In genomic region chr14:28911521-28911920, GRCh38 we compare ENCODE assay signal across 32 cellular contexts.
"Had no signal": no experiment of that assay in that cellular context is flagged by ENCODE, and none has a peak within 500 bp of the region (broad histone marks: within the 10 kb centered on the region; RNA-seq: fewer than 3 reads in every experiment).

No MANE protein-coding gene starts in this region.

- H3K9me3 ChIP-seq: ascending aorta had no signal

- H3K4me1 ChIP-seq: ascending aorta had no signal

- H3K36me3 ChIP-seq: ascending aorta, cardiac muscle cell had no signal

- H3K27me3 ChIP-seq: ascending aorta, cardiac muscle cell had no signal

- FAIRE-seq: bronchial epithelial cell, TTC549 had no signal

- ATAC-seq: activated CD8-positive, alpha-beta T cell treated with anti-CD3 and anti-CD28 coated beads for 36 hours; activated naive CD4-positive, alpha-beta T cell treated with anti-CD3 and anti-CD28 coated beads, Interleukin-2, amount 50 U/mL, for 72 hours; activated T-cell treated with anti-CD3 and anti-CD28 coated beads, Interleukin-2, amount 50 U/mL, for 4 hours; activated T-cell treated with anti-CD3 and anti-CD28 coated beads, Interleukin-2, amount 50 U/mL, for 72 hours; activated T-helper 17 cell treated with anti-CD3 and anti-CD28 coated beads, Interleukin-2, amount 50 U/mL, for 72 hours had no signal

- H3K4me3 ChIP-seq: ascending aorta, cardiac muscle cell had no signal

- DNase-seq: activated B cell treated with CpG ODN at 0.5 μM for 24 hours; activated CD4-positive, alpha-beta memory T cell treated with anti-CD3 and anti-CD28 coated beads for 36 hours; activated CD4-positive, alpha-beta T cell treated with anti-CD3 and anti-CD28 coated beads for 4 hours; activated CD4-positive, alpha-beta T cell treated with anti-CD3 and anti-CD28 coated beads, Interleukin-2, amount 10 ng/mL, durations not matched to agents 24 days and 14 days; activated CD4-positive, alpha-beta T cell treated with anti-CD3 and anti-CD28 coated beads, Interleukin-2, amount 50 U/mL, for 1 hour; activated CD4-positive, alpha-beta T cell treated with anti-CD3 and anti-CD28 coated beads, Interleukin-2, amount 50 U/mL, for 4 hours; activated CD4-positive, CD25-positive, alpha-beta regulatory T cell treated with anti-CD3 and anti-CD28 coated beads, Interleukin-2, amount 50 U/mL, for 72 hours; activated CD8-positive, alpha-beta memory T cell treated with anti-CD3 and anti-CD28 coated beads, Interleukin-2, amount 50 U/mL, for 4 hours; activated CD8-positive, alpha-beta T cell treated with anti-CD3 and anti-CD28 coated beads for 36 hours; activated effector memory CD4-positive, alpha-beta T cell treated with anti-CD3 and anti-CD28 coated beads, Interleukin-2, amount 50 U/mL, for 16 hours; activated gamma-delta T cell treated with Interleukin-2 at 50 U/mL for 16 hours; activated naive CD4-positive, alpha-beta T cell; activated naive CD4-positive, alpha-beta T cell treated with anti-CD3 and anti-CD28 coated beads for 36 hours; activated naive CD4-positive, alpha-beta T cell treated with anti-CD3 and anti-CD28 coated beads, Interleukin-2, amount 50 U/mL, for 16 hours; activated naive CD8-positive, alpha-beta T cell treated with anti-CD3 and anti-CD28 coated beads for 36 hours; activated T-cell treated with anti-CD3 and anti-CD28 coated beads for 4 hours; activated T-cell treated with anti-CD3 and anti-CD28 coated beads, Interleukin-2, amount 50 U/mL, for 1 hour; activated T-cell treated with anti-CD3 and anti-CD28 coated beads, Interleukin-2, amount 50 U/mL, for 4 hours; activated T-cell treated with anti-CD3 and anti-CD28 coated beads, Interleukin-2, amount 50 U/mL, for 72 hours; amygdala; anterior cingulate cortex; caudate nucleus; cerebellar nuclear complex; T-helper 2 cell; T-helper 9 cell had no signal

- H3K27ac ChIP-seq: ascending aorta, cardiac muscle cell, VCaP had no signal
